1 cellular context compared by ENCODE assay signal in genomic region chr5:35908814-35909213, GRCh38.
TF ChIP-seq lines count a peak whose summit lies in the region.

No MANE protein-coding gene starts in this region.

TF ChIP-seq in GM23338, 12 proteins besides CTCF, POLR2A, EP300 and RAD21 (continued from another document):
- TF ChIP-seq ZNF462 (CRISPR knock-in tag; IDR thresholded peaks at IDR 0.05) (no peak), POLR2AphosphoS5 (IDR thresholded peaks at IDR 0.05; ENCODE audit: low read depth) (no peak), NANOG (IDR thresholded peaks at IDR 0.05; ENCODE audit: borderline replicate concordance) (no peak), ZNF331 (CRISPR knock-in tag; IDR thresholded peaks at IDR 0.05; ENCODE audit: low read depth) (no peak), STAT1 (IDR thresholded peaks at IDR 0.05; ENCODE audit: unreplicated experiment) (no peak), CREB1 (CRISPR knock-in tag; IDR thresholded peaks at IDR 0.05; ENCODE audit: low read depth) (no peak)
